Comparison of ENCODE assay signal across 23 cellular contexts in genomic region chr21:42427809-42428419, GRCh38. TPM values are rescaled to one million over a fixed set of nuclear protein-coding genes. Genes with fewer than 3 reads are reported as not detected.
"Had no signal": no experiment of that assay in that cellular context is flagged by ENCODE, and none has a peak within 500 bp of the region (broad histone marks: within the 10 kb centered on the region; RNA-seq: fewer than 3 reads in every experiment).

No MANE protein-coding gene starts in this region.

- H3K4me3 Mint-ChIP-seq: activated CD4-positive, alpha-beta memory T cell treated with anti-CD3 and anti-CD28 coated beads for 36 hours; activated naive CD4-positive, alpha-beta T cell treated with anti-CD3 and anti-CD28 coated beads, Interleukin-2, amount 10 ng/mL, durations not matched to agents 7 days and 5 days; activated T-cell treated with anti-CD3 and anti-CD28 coated beads, Interleukin-2, amount 50 U/mL, for 24 hours; stimulated activated naive CD8-positive, alpha-beta T cell treated with anti-CD3 and anti-CD28 coated beads, Interleukin-15, amount 100 ng/mL, for 72 hours had no signal

- H3K4me1 ChIP-seq: prostate gland, suprapubic skin, vagina had no signal

- H3K27me3 ChIP-seq: brain microvascular endothelial cell, vagina had no signal

- ATAC-seq: left lobe of liver; stimulated activated naive CD8-positive, alpha-beta T cell treated with anti-CD3 and anti-CD28 coated beads, Interleukin-15, amount 100 ng/mL, for 72 hours had no signal

- H3K27ac Mint-ChIP-seq: activated CD4-positive, alpha-beta memory T cell treated with anti-CD3 and anti-CD28 coated beads for 36 hours; activated naive CD4-positive, alpha-beta T cell treated with anti-CD3 and anti-CD28 coated beads, Interleukin-2, amount 10 ng/mL, durations not matched to agents 7 days and 5 days; stimulated activated naive CD8-positive, alpha-beta T cell treated with anti-CD3 and anti-CD28 coated beads, Interleukin-15, amount 100 ng/mL, for 72 hours had no signal

- DNase-seq: activated CD4-positive, alpha-beta memory T cell treated with anti-CD3 and anti-CD28 coated beads for 36 hours; activated naive CD4-positive, alpha-beta T cell treated with anti-CD3 and anti-CD28 coated beads, Interleukin-2, amount 10 ng/mL, durations not matched to agents 7 days and 5 days; activated T-cell treated with anti-CD3 and anti-CD28 coated beads, Interleukin-2, amount 50 U/mL, for 24 hours; aorta; brain microvascular endothelial cell; cortex of kidney; effector CD4-positive, alpha-beta T cell; head of caudate nucleus; midbrain; right cardiac atrium; stimulated activated naive CD8-positive, alpha-beta T cell treated with anti-CD3 and anti-CD28 coated beads, Interleukin-15, amount 100 ng/mL, for 72 hours; WERI-Rb-1 had no signal

- H3K9me3 ChIP-seq: prostate gland, transverse colon, vagina had no signal

- H3K4me3 ChIP-seq: prostate gland, suprapubic skin, transverse colon, vagina had no signal

- H3K36me3 ChIP-seq: brain microvascular endothelial cell, prostate gland, suprapubic skin, transverse colon, vagina, WERI-Rb-1 had no signal

- H3K27me3 Mint-ChIP-seq: activated CD4-positive, alpha-beta memory T cell treated with anti-CD3 and anti-CD28 coated beads for 36 hours; activated naive CD4-positive, alpha-beta T cell treated with anti-CD3 and anti-CD28 coated beads, Interleukin-2, amount 10 ng/mL, durations not matched to agents 7 days and 5 days; activated T-cell treated with anti-CD3 and anti-CD28 coated beads, Interleukin-2, amount 50 U/mL, for 24 hours; stimulated activated naive CD8-positive, alpha-beta T cell treated with anti-CD3 and anti-CD28 coated beads, Interleukin-15, amount 100 ng/mL, for 72 hours had no signal

- H3K27ac ChIP-seq: brain microvascular endothelial cell, prostate gland, suprapubic skin, transverse colon, vagina, WERI-Rb-1 had no signal

RNA-seq across cellular contexts. Expression of gene UBASH3A, which starts 24.2 kb away (rescaled TPM):
- total RNA-seq: frontal cortex, lung microvascular endothelial cell, osteoblast had no signal
- polyA plus RNA-seq: keratinocyte, neural cell had no signal

RNA-seq across cellular contexts. Expression of gene TMPRSS3, which starts 32.1 kb away (rescaled TPM):
- total RNA-seq: frontal cortex, lung microvascular endothelial cell, osteoblast, right cardiac atrium, skeletal muscle tissue had no signal
- polyA plus RNA-seq: keratinocyte, right cardiac atrium had no signal
